In the genomic region with DNA sequence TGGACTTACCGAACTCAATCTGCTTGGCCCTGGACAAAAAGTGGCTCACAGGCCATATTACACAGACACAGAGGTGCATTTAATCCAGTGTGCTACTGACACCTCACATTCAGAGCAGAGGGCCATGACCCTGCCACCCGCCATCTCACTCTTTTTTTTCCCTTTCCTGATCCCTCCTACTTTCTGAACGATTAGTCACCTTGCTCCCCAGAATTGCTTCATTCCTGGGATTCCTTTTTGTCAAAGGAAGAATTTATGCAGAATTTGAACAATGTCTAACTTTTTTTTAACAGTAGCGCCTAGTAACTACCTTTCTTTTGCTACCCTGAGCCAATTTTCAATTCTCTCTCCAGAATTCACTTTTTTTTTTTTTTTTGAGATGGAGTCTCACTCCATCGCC, we compare ENCODE assay signal across 1 cellular context.
TF ChIP-seq lines count a peak whose summit lies in the region.

No MANE protein-coding gene starts in this region.

TF ChIP-seq in HepG2, 621 proteins besides CTCF, POLR2A, EP300 and RAD21 (continued from another document):
- TF ChIP-seq NR2F1 (CRISPR knock-in tag; IDR thresholded peaks at IDR 0.05) (peak; percentile 35 to 73; a peak in 2 of 4 replicates), NR0B2 (CRISPR knock-in tag; IDR thresholded peaks at IDR 0.05) (no peak)
